ENCODE assay signal across 11 cellular contexts in genomic region chr11:58977470-58977869, GRCh38. TPM values are rescaled to one million over a fixed set of nuclear protein-coding genes. Genes with fewer than 3 reads are reported as not detected.
"Had no signal": no experiment of that assay in that cellular context is flagged by ENCODE, and none has a peak within 500 bp of the region (broad histone marks: within the 10 kb centered on the region; RNA-seq: fewer than 3 reads in every experiment).

No MANE protein-coding gene starts in this region.

- H3K36me3 ChIP-seq: HAP-1 had no signal

- H3K4me1 ChIP-seq: HAP-1 had no signal

- H3K9me3 ChIP-seq: HAP-1 had no signal

- H3K27ac ChIP-seq: GM23248, KMS-11 had no signal

- H3K4me3 ChIP-seq: GM23248, HAP-1 had no signal

- FAIRE-seq: HTR-8/SVneo had no signal

- ATAC-seq: HCT116 had no signal

- DNase-seq: GM23248, GOT3, H7, HFFc6, KBM-7 had no signal

RNA-seq across cellular contexts. Expression of gene GLYATL1, which starts 38.2 kb away (rescaled TPM):
- total RNA-seq: GM23248, HT-29 had no signal
- polyA plus RNA-seq: IgD-negative memory B cell had no signal
